ENCODE assay signal across 22 cellular contexts in the genomic region with DNA sequence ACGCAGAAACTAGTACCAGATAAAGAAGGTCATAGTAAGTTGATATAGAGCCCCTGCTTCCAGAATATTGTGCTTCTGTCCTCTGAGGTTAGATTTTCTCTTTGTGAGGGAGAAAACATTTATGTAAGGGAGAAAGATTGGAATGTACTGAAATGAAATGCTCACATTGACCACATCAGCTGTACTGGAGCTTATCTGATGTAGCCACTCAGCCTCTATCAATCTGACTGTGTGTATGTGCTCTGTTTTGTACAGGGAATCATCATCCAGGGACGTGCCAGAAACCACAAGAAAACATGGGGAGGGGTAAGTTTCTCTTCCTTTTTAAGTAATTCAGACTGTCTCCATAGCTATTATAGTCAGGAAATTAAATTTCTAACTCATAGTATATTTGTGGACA. TPM values are rescaled to one million over a fixed set of nuclear protein-coding genes. Genes with fewer than 3 reads are reported as not detected.
A peak's percentile ranks its signal among the peaks of the same experiment; 100 is the strongest.
DNase-seq lines count a peak whose midpoint lies in the region; ATAC-seq, FAIRE-seq and TF ChIP-seq lines count a peak whose summit lies in the region.
"Had no signal": no experiment of that assay in that cellular context is flagged by ENCODE, and none has a peak within 500 bp of the region (broad histone marks: within the 10 kb centered on the region; RNA-seq: fewer than 3 reads in every experiment).

No MANE protein-coding gene starts in this region.

- H3K4me1 Mint-ChIP-seq in HFFc6 (ENCODE audit: low read depth) (peaks cover 13% of the 10 kb centered on the region), astrocyte (ENCODE audit: low read depth, unreplicated experiment) (peaks cover 16% of the 10 kb centered on the region)
- H3K4me1 Mint-ChIP-seq: activated CD4-positive, alpha-beta T cell treated with anti-CD3 and anti-CD28 coated beads, Interleukin-2, amount 10 ng/mL, durations not matched to agents 7 days and 5 days; naive B cell had no signal

- peak overlapping the region; percentile 65 for H3K4me2 ChIP-seq in astrocyte (ENCODE audit: low read length)
- H3K4me2 ChIP-seq: KMS-11 had no signal

- H3K9ac ChIP-seq in astrocyte (ENCODE audit: low read length): no peak overlapping the region
- H3K9ac ChIP-seq: KMS-11 had no signal

- peak overlapping the region; percentile 44 for H3K27ac Mint-ChIP-seq in HFFc6
- peak overlapping the region; percentile 75 for H3K27ac Mint-ChIP-seq in astrocyte (ENCODE audit: unreplicated experiment)
- H3K27ac Mint-ChIP-seq: activated CD4-positive, alpha-beta T cell treated with anti-CD3 and anti-CD28 coated beads, Interleukin-2, amount 10 ng/mL, durations not matched to agents 7 days and 5 days; naive B cell had no signal

- H3K4me3 Mint-ChIP-seq in HFFc6 (peak overlapping the region; percentile 33; the same call in 1 of the 2 replicates), astrocyte (ENCODE audit: unreplicated experiment) (no peak overlapping the region)
- H3K4me3 Mint-ChIP-seq: activated CD4-positive, alpha-beta T cell treated with anti-CD3 and anti-CD28 coated beads, Interleukin-2, amount 10 ng/mL, durations not matched to agents 7 days and 5 days; naive B cell had no signal

- H3K79me2 ChIP-seq in ACC112 (ENCODE audit: control insufficient read depth, insufficient read depth, low read length, unreplicated experiment): no peaks in the 10 kb centered on the region
- no peaks in the 10 kb centered on the region for H3K79me2 ChIP-seq in astrocyte (ENCODE audit: insufficient read depth, low read length)

- H3K36me3 ChIP-seq in ACC112 (ENCODE audit: insufficient read depth, low read length) (no peaks in the 10 kb centered on the region), astrocyte (ENCODE audit: insufficient read depth, low read length) (no peaks in the 10 kb centered on the region)
- H3K36me3 ChIP-seq: colonic mucosa, vagina had no signal

- H3K27me3 Mint-ChIP-seq in HFFc6 (ENCODE audit: insufficient read depth): no peaks in the 10 kb centered on the region
- no peaks in the 10 kb centered on the region for H3K27me3 Mint-ChIP-seq in astrocyte (ENCODE audit: low read depth, unreplicated experiment)
- H3K27me3 Mint-ChIP-seq: activated CD4-positive, alpha-beta T cell treated with anti-CD3 and anti-CD28 coated beads, Interleukin-2, amount 10 ng/mL, durations not matched to agents 7 days and 5 days had no signal

- intact Hi-C loops in right cardiac atrium (cut with DNase I): no loop called here

- peak overlapping the region; percentile 50 for H3K27ac ChIP-seq in ACC112 (ENCODE audit: low read depth, low read length)
- peak overlapping the region; percentile 21 for H3K27ac ChIP-seq in astrocyte (ENCODE audit: low read depth, low read length)
- no peak overlapping the region for H3K27ac ChIP-seq in right cardiac atrium (ENCODE audit: low read length)
- H3K27ac ChIP-seq: colonic mucosa, KMS-11, vagina had no signal

- H3K9me3 ChIP-seq in astrocyte (ENCODE audit: insufficient read depth, low read depth, low read length) (no peaks in the 10 kb centered on the region), right cardiac atrium (ENCODE audit: control insufficient read depth, low read length) (no peaks in the 10 kb centered on the region)
- H3K9me3 ChIP-seq: colonic mucosa, vagina had no signal

- H3K4me3 ChIP-seq in ACC112 (ENCODE audit: low read depth, low read length): no peak overlapping the region
- H3K4me3 ChIP-seq in astrocyte (ENCODE audit: insufficient read depth, low read depth, low read length): no peak overlapping the region
- no peak overlapping the region for H3K4me3 ChIP-seq in right cardiac atrium (ENCODE audit: low read length)
- H3K4me3 ChIP-seq: colonic mucosa, vagina had no signal

- H3K27me3 ChIP-seq in ACC112 (ENCODE audit: insufficient read depth, low read length) (no peaks in the 10 kb centered on the region), astrocyte (ENCODE audit: insufficient read depth, low read length) (no peaks in the 10 kb centered on the region), right cardiac atrium (ENCODE audit: control insufficient read depth, insufficient read depth) (no peaks in the 10 kb centered on the region)
- H3K27me3 ChIP-seq: colonic mucosa, vagina had no signal

- peak; percentile 64 to 89 for ATAC-seq in right cardiac atrium
- no peak for ATAC-seq in HG03108 (IDR thresholded peaks at IDR 0.05; ENCODE audit: unreplicated experiment)
- ATAC-seq in HG02642 (IDR thresholded peaks at IDR 0.05; ENCODE audit: poor library complexity, unreplicated experiment): no peak

- no peak overlapping the region for H2AFZ ChIP-seq in ACC112 (ENCODE audit: low read length, unreplicated experiment)
- no peak overlapping the region for H2AFZ ChIP-seq in astrocyte (ENCODE audit: low read depth, low read length)

- TF ChIP-seq CTCF in HFFc6 (IDR thresholded peaks at IDR 0.05) (no peak), astrocyte (IDR thresholded peaks at IDR 0.05; ENCODE audit: insufficient read depth, low read depth, low read length) (no peak)

- no peaks in the 10 kb centered on the region for H3K36me3 Mint-ChIP-seq in HFFc6 (ENCODE audit: low read depth)
- H3K36me3 Mint-ChIP-seq in astrocyte (ENCODE audit: low read depth, unreplicated experiment): peaks cover 2% of the 10 kb centered on the region
- H3K36me3 Mint-ChIP-seq: naive B cell had no signal

- 10% methylated on average over 2 of the region's 2 CpGs for WGBS in right cardiac atrium

- H3K4me1 ChIP-seq in ACC112 (ENCODE audit: control insufficient read depth, insufficient read depth, low read length, unreplicated experiment) (peaks cover 10% of the 10 kb centered on the region), astrocyte (ENCODE audit: insufficient read depth, low read length) (peaks cover 6% of the 10 kb centered on the region), right cardiac atrium (ENCODE audit: control insufficient read depth, insufficient read depth, low read length) (peaks cover 2% of the 10 kb centered on the region)
- H3K4me1 ChIP-seq: colonic mucosa, vagina had no signal

- FAIRE-seq in astrocyte (lab: Jason Lieb, UNC): peak; percentile 100
- FAIRE-seq: D721Med, GM18507 had no signal

- H4K20me1 ChIP-seq in astrocyte (ENCODE audit: insufficient read depth, low read length): no peaks in the 10 kb centered on the region

- H3K9me3 Mint-ChIP-seq in HFFc6 (no peaks in the 10 kb centered on the region), astrocyte (ENCODE audit: unreplicated experiment) (no peaks in the 10 kb centered on the region)
- H3K9me3 Mint-ChIP-seq: activated CD4-positive, alpha-beta T cell treated with anti-CD3 and anti-CD28 coated beads, Interleukin-2, amount 10 ng/mL, durations not matched to agents 7 days and 5 days had no signal

- DNase-seq in HFFc6 (peak; percentile 22), astrocyte (ENCODE audit: low read depth) (peak; percentile 90), right cardiac atrium (no peak), DMS 273 treated with DMSO at 0.1 percent for 48 hours (lab: John Stamatoyannopoulos, UW) (no peak)
- DNase-seq in activated CD8-positive, alpha-beta memory T cell treated with anti-CD3 and anti-CD28 coated beads, Interleukin-2, amount 50 U/mL, for 48 hours: no peak
- DNase-seq: activated CD4-positive, alpha-beta T cell treated with anti-CD3 and anti-CD28 coated beads, Interleukin-2, amount 10 ng/mL, durations not matched to agents 7 days and 5 days; activated T-cell treated with anti-CD3 and anti-CD28 coated beads, Interleukin-2, amount 50 U/mL, for 1 hour; colonic mucosa; hippocampal formation; left cardiac atrium; naive B cell; NCI-H1436; NCI-H345; SIG-M5; T1000 had no signal

RNA-seq across cellular contexts. Expression of a gene that starts 56.8 kb away (rescaled TPM):
- total RNA-seq in HFFc6 (2021; fragmentation: NEBNext Ultra II Directional; extraction: Animal tissue kit (Norgen Biotek cat#: 25700)): 10 to 100 TPM in 5 of 6 experiments, 1 to 10 TPM in 1; 9.8 to 12.9 (median 11.9) TPM
- total RNA-seq in astrocyte (33.0 and 33.7 TPM in 2 replicates), right cardiac atrium (10 to 100 TPM in 3 of 4 donors, 1 to 10 TPM in 1; 9.4 to 15.2 (median 13.6) TPM)
- 6.1 TPM for polyA plus RNA-seq in right cardiac atrium
- total RNA-seq: activated CD4-positive, alpha-beta T cell treated with anti-CD3 and anti-CD28 coated beads, Interleukin-2, amount 10 ng/mL, durations not matched to agents 7 days and 5 days had no signal

Comparison
In these comparisons a context has a peak if more than half of its experiments do, and no peak if none do; other contexts are left out.
1. DNase-seq: peak in HFFc6 (single experiment) and astrocyte (single experiment); none in right cardiac atrium (0 of 3), DMS 273 treated with DMSO at 0.1 percent for 48 hours (single experiment) and activated CD8-positive, alpha-beta memory T cell treated with anti-CD3 and anti-CD28 coated beads, Interleukin-2, amount 50 U/mL, for 48 hours (single experiment).
2. ATAC-seq: peak in right cardiac atrium (2 of 2); none in HG03108 (single experiment) and HG02642 (single experiment).